ENCODE assay signal across 8 cellular contexts in the genomic region with DNA sequence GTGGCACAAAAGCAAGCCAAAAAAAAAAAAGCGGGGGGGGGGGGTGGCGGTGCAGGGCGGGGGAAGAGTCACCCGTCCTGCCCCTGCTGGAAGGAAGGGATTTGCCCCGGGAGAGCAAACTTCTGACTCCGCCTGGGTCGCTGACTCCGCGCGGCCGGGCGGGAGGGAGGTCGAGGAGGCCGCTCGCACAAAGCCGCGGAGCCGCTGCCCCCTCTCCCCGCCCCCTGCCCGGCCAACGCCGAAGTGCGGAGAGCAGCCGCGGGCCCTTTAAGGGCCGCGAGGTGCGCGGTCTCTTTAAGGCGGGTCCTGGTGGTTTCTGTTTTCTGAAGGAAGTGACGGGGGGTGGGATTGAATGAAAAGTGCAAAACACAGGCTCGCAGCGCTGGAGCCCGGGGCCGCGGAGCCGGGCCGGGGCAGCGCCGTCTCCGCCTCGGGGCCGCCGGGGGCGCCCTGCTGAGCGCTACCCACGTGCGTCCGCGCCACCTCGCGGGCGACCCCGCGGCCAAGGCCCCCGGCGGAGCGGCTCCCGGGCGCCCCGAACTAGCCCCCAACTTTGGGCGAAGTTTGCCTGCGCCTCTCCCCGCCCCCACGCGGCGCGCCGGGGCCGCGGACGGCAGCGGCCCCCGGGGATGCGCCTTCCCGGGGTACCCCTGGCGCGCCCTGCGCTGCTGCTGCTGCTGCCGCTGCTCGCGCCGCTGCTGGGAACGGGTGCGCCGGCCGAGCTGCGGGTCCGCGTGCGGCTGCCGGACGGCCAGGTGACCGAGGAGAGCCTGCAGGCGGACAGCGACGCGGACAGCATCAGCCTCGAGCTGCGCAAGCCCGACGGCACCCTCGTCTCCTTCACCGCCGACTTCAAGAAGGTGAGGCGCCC. TPM values are rescaled to one million over a fixed set of nuclear protein-coding genes. Genes with fewer than 3 reads are reported as not detected.
DNase-seq lines count a peak whose midpoint lies in the region; ATAC-seq and TF ChIP-seq lines count a peak whose summit lies in the region.

Gene OAF (plus strand): TSS at position 382 of the 871 bp plus-strand sequence. CDS start 248 bp downstream, at position 630.

- H3K9me3 ChIP-seq in Peyer's patch = no peaks in the 10 kb centered on the region
- H3K9me3 ChIP-seq in neuron (ENCODE audit: low read length) = no peaks in the 10 kb centered on the region

- H3K4me1 ChIP-seq in Peyer's patch (peaks cover 4 to 56% (median 8%) of the 10 kb centered on the region in 4 donors), foreskin keratinocyte (peaks cover 7% of the 10 kb centered on the region), neuron (ENCODE audit: insufficient read depth, low read length) (peaks cover 16% of the 10 kb centered on the region)

- no peaks in the 10 kb centered on the region for H3K27me3 ChIP-seq in Peyer's patch
- H3K27me3 ChIP-seq in foreskin keratinocyte = no peaks in the 10 kb centered on the region
- peaks cover 5% of the 10 kb centered on the region for H3K27me3 ChIP-seq in neuron (ENCODE audit: insufficient read depth, low read length)

- DNase-seq in AG09309 (ENCODE audit: low read depth) (no peak), Peyer's patch (peak; percentile 39 to 81 (median 81)), activated gamma-delta T cell treated with Interleukin-2 at 50 U/mL for 16 hours (peak; percentile 47), foreskin keratinocyte (peak; percentile 52 to 71), stromal cell of bone marrow (ENCODE audit: low read depth) (peak; percentile 74)

- ATAC-seq in GM19035 (IDR thresholded peaks at IDR 0.05; ENCODE audit: unreplicated experiment) = peak; percentile 87
- ATAC-seq in HG03432 (IDR thresholded peaks at IDR 0.05; ENCODE audit: unreplicated experiment) = peak; percentile 84
- ATAC-seq in foreskin keratinocyte = peak; percentile 71

- H3K4me3 ChIP-seq in AG09309 (ENCODE audit: control insufficient read depth, low read depth, low read length) (peak within 1 kb of the TSS; percentile 77), Peyer's patch (peak within 1 kb of the TSS; percentile 61 to 95 (median 76)), neuron (ENCODE audit: low read length) (peak within 1 kb of the TSS; percentile 53)

- H3K36me3 ChIP-seq in Peyer's patch (peaks cover 0 to 10% (median 0%) of the 10 kb centered on the region in 3 donors), neuron (ENCODE audit: insufficient read depth, low read length) (no peaks in the 10 kb centered on the region)

- H3K27ac ChIP-seq in Peyer's patch (peak within 1 kb of the TSS; percentile 69 to 96 (median 84)), foreskin keratinocyte (peak within 1 kb of the TSS; percentile 99)

- TF ChIP-seq POLR2A in Peyer's patch (IDR thresholded peaks at IDR 0.05) = peak; percentile 56 to 68

- peak; percentile 9 for TF ChIP-seq CTCF in AG09309 (IDR thresholded peaks at IDR 0.05; ENCODE audit: control insufficient read depth, insufficient read depth, low read depth, low read length, missing control alignments)
- TF ChIP-seq CTCF in Peyer's patch (IDR thresholded peaks at IDR 0.05) = peak in 4 of 6 experiments; percentile 26 to 54 (median 40)
- peak; percentile 33 for TF ChIP-seq CTCF in foreskin keratinocyte (conservative IDR thresholded peaks at IDR 0.05)

- H2AFZ ChIP-seq in neuron (ENCODE audit: low read depth, low read length) = peak within 1 kb of the TSS; percentile 80

RNA-seq across cellular contexts. Expression of gene OAF, which starts in this region (rescaled TPM):
- 100 to 1,000 TPM in 3 of 4 donors, 10 to 100 TPM in 1; 66.0 to 344 (median 228) TPM for total RNA-seq in Peyer's patch
- 17.3 and 20.0 TPM in 2 replicates for total RNA-seq in foreskin keratinocyte
- 23.0 and 24.2 TPM in 2 replicates for polyA plus RNA-seq in foreskin keratinocyte
